8 cellular contexts compared by ENCODE assay signal in genomic region chr2:110677080-110677479, GRCh38. TPM values are rescaled to one million over a fixed set of nuclear protein-coding genes. Genes with fewer than 3 reads are reported as not detected.
A peak's percentile ranks its signal among the peaks of the same experiment; 100 is the strongest.
DNase-seq lines count a peak whose midpoint lies in the region; ATAC-seq, FAIRE-seq and TF ChIP-seq lines count a peak whose summit lies in the region.

No MANE protein-coding gene starts in this region.

- FAIRE-seq in astrocyte (lab: Jason Lieb, UNC) = no peak

- H3K27ac Mint-ChIP-seq in astrocyte (ENCODE audit: unreplicated experiment) = no peak overlapping the region

- H4K20me1 ChIP-seq in BLaER1 treated with 17β-estradiol and CSF1 and Interleukin-3, amounts not matched to agents 10 nM and 100 nM = peaks cover 0 to 29% (median 12%) of the 10 kb centered on the region in 11 experiments; a peak in 13 of 22 replicates
- H4K20me1 ChIP-seq in astrocyte (ENCODE audit: insufficient read depth, low read length) = no peaks in the 10 kb centered on the region

- H3K4me1 Mint-ChIP-seq in astrocyte (ENCODE audit: low read depth, unreplicated experiment) = peaks cover 14% of the 10 kb centered on the region

- no peaks in the 10 kb centered on the region for H3K36me3 Mint-ChIP-seq in astrocyte (ENCODE audit: low read depth, unreplicated experiment)

- no peaks in the 10 kb centered on the region for H3K9me3 Mint-ChIP-seq in astrocyte (ENCODE audit: unreplicated experiment)

- H3K27me3 Mint-ChIP-seq in astrocyte (ENCODE audit: low read depth, unreplicated experiment) = no peaks in the 10 kb centered on the region

- peak overlapping the region in 10 of 11 experiments; percentile 53 to 96 (median 90); a peak in 19 of 22 replicates for H3K27ac ChIP-seq in BLaER1 treated with 17β-estradiol and CSF1 and Interleukin-3, amounts not matched to agents 10 nM and 100 nM
- peak overlapping the region; percentile 51 for H3K27ac ChIP-seq in astrocyte (ENCODE audit: low read depth, low read length)
- no peak overlapping the region for H3K27ac ChIP-seq in substantia nigra (ENCODE audit: low read depth, low read length, poor library complexity, severe bottlenecking)

- H3K9me3 ChIP-seq in BLaER1 treated with 17β-estradiol and CSF1 and Interleukin-3, amounts not matched to agents 10 nM and 100 nM (replicated peaks in 1 of 11) = 0 out of 22 replicates have a peak, but pooled peaks cover 0 to 3% (median 0%) of the 10 kb centered on the region in 11 experiments
- no peaks in the 10 kb centered on the region for H3K9me3 ChIP-seq in astrocyte (ENCODE audit: insufficient read depth, low read depth, low read length)
- no peaks in the 10 kb centered on the region for H3K9me3 ChIP-seq in mucosa of stomach (ENCODE audit: control insufficient read depth, low read length)

- peak overlapping the region; percentile 67 to 90 (median 80) for H3K4me3 ChIP-seq in BLaER1 treated with 17β-estradiol and CSF1 and Interleukin-3, amounts not matched to agents 10 nM and 100 nM
- H3K4me3 ChIP-seq in Jurkat, Clone E6-1 (ENCODE audit: low read length) = peak overlapping the region; percentile 73
- H3K4me3 ChIP-seq in astrocyte (ENCODE audit: insufficient read depth, low read depth, low read length) (peak overlapping the region; percentile 83), mucosa of stomach (ENCODE audit: low read length) (no peak overlapping the region)

- H3K9ac ChIP-seq in BLaER1 treated with 17β-estradiol and CSF1 and Interleukin-3, amounts not matched to agents 10 nM and 100 nM = peak overlapping the region; percentile 77 to 93 (median 89); a peak in 21 of 22 replicates
- H3K9ac ChIP-seq in astrocyte (ENCODE audit: low read length) = peak overlapping the region; percentile 83
- H3K9ac ChIP-seq in mucosa of stomach (ENCODE audit: low read length) = peak overlapping the region; percentile 31

- peaks cover 44% of the 10 kb centered on the region for H3K79me2 ChIP-seq in astrocyte (ENCODE audit: insufficient read depth, low read length)

- peak overlapping the region; percentile 99 for H3K4me3 Mint-ChIP-seq in astrocyte (ENCODE audit: unreplicated experiment)

- no peaks in the 10 kb centered on the region for H3K27me3 ChIP-seq in BLaER1 treated with 17β-estradiol and CSF1 and Interleukin-3, amounts not matched to agents 10 nM and 100 nM
- H3K27me3 ChIP-seq in astrocyte (ENCODE audit: insufficient read depth, low read length) (no peaks in the 10 kb centered on the region), mucosa of stomach (ENCODE audit: control insufficient read depth, insufficient read depth, low read length) (peaks cover 8% of the 10 kb centered on the region)

- H3K4me2 ChIP-seq in BLaER1 treated with 17β-estradiol and CSF1 and Interleukin-3, amounts not matched to agents 10 nM and 100 nM = peak overlapping the region; percentile 76 to 99 (median 89)
- peak overlapping the region; percentile 87 for H3K4me2 ChIP-seq in astrocyte (ENCODE audit: low read length)

- H3K36me3 ChIP-seq in BLaER1 treated with 17β-estradiol and CSF1 and Interleukin-3, amounts not matched to agents 10 nM and 100 nM = peaks cover 0 to 33% (median 22%) of the 10 kb centered on the region in 11 experiments; a peak in 19 of 22 replicates
- H3K36me3 ChIP-seq in astrocyte (ENCODE audit: insufficient read depth, low read length) = no peaks in the 10 kb centered on the region
- H3K36me3 ChIP-seq in mucosa of stomach (ENCODE audit: control insufficient read depth, insufficient read depth, low read length) = no peaks in the 10 kb centered on the region

- no peak for TF ChIP-seq CTCF in astrocyte (IDR thresholded peaks at IDR 0.05; ENCODE audit: insufficient read depth, low read depth, low read length)

- no peak for ATAC-seq in GM18909 (IDR thresholded peaks at IDR 0.05; ENCODE audit: poor library complexity, unreplicated experiment)
- no peak for ATAC-seq in GM18907 (IDR thresholded peaks at IDR 0.05; ENCODE audit: unreplicated experiment)

- peaks cover 42 to 52% (median 49%) of the 10 kb centered on the region in 10 experiments for H3K4me1 ChIP-seq in BLaER1 treated with 17β-estradiol and CSF1 and Interleukin-3, amounts not matched to agents 10 nM and 100 nM
- peaks cover 17% of the 10 kb centered on the region for H3K4me1 ChIP-seq in astrocyte (ENCODE audit: insufficient read depth, low read length)
- H3K4me1 ChIP-seq in mucosa of stomach (ENCODE audit: control insufficient read depth, insufficient read depth, low read length) = peaks cover 9% of the 10 kb centered on the region

- no peak for DNase-seq in Jurkat, Clone E6-1 (ENCODE audit: low read depth, low spot score)
- DNase-seq in astrocyte (ENCODE audit: low read depth) (no peak), substantia nigra (lab: John Stamatoyannopoulos, UW) (no peak)
- no peak for DNase-seq in activated CD4-positive, CD25-positive, alpha-beta regulatory T cell (lab: John Stamatoyannopoulos, UW)

- H2AFZ ChIP-seq in astrocyte (ENCODE audit: low read depth, low read length) = no peak overlapping the region

RNA-seq across cellular contexts. Expression of gene BUB1, which starts 0.8 kb away (rescaled TPM):
- polyA plus RNA-seq in Jurkat, Clone E6-1 (2012; ENCODE audit: insufficient read depth, insufficient read length) = 138 TPM
- total RNA-seq in astrocyte = 4.8 and 8.0 TPM in 2 replicates

RNA-seq across cellular contexts. Expression of gene ACOXL, which starts 55.3 kb away (rescaled TPM):
- polyA plus RNA-seq in Jurkat, Clone E6-1 (2012; ENCODE audit: insufficient read depth, insufficient read length) = not detected
- 0.12 and 0.23 TPM in 2 replicates for total RNA-seq in astrocyte

Comparison
In these comparisons a context has a peak if more than half of its experiments do, and no peak if none do; other contexts are left out.
1. H3K9ac ChIP-seq: peak in every context shown above with its lines; median percentile 89 in BLaER1 treated with 17β-estradiol and CSF1 and Interleukin-3, amounts not matched to agents 10 nM and 100 nM; 83 in astrocyte; 31 in mucosa of stomach.